8 cellular contexts compared by ENCODE assay signal in genomic region chr6:83057705-83058321, GRCh38. TPM values are rescaled to one million over a fixed set of nuclear protein-coding genes. Genes with fewer than 3 reads are reported as not detected.
A peak's percentile ranks its signal among the peaks of the same experiment; 100 is the strongest.
DNase-seq lines count a peak whose midpoint lies in the region; ATAC-seq and TF ChIP-seq lines count a peak whose summit lies in the region.

No MANE protein-coding gene starts in this region.

- peak; percentile 68 to 87 for TF ChIP-seq CTCF in Caco-2 (IDR thresholded peaks at IDR 0.05; ENCODE audit: insufficient read depth in 1 of 2, low read depth in 1 of 2, low read length in 1 of 2, severe bottlenecking in 1 of 2, unreplicated experiment in 1 of 2)
- TF ChIP-seq CTCF in gastrocnemius medialis (IDR thresholded peaks at IDR 0.05 in 4 of 5, conservative IDR thresholded peaks at IDR 0.05 in 1 of 5) = peak in 3 of 5 experiments; percentile 22 to 51 (median 46)

- H3K27me3 ChIP-seq in Caco-2 (replicated peaks; ENCODE audit: control insufficient read depth, insufficient read depth, low read length) (no peaks in the 10 kb centered on the region), gastrocnemius medialis (no peaks in the 10 kb centered on the region)

- H3K27me3 Mint-ChIP-seq in Caco-2 (ENCODE audit: insufficient read depth, unreplicated experiment) = no peaks in the 10 kb centered on the region
- H3K27me3 Mint-ChIP-seq in activated CD4-positive, alpha-beta memory T cell treated with anti-CD3 and anti-CD28 coated beads for 36 hours = no peaks in the 10 kb centered on the region

- no peak for TF ChIP-seq POLR2A in gastrocnemius medialis (IDR thresholded peaks at IDR 0.05)

- no peaks in the 10 kb centered on the region for H3K9me3 ChIP-seq in Caco-2
- H3K9me3 ChIP-seq in gastrocnemius medialis = no peaks in the 10 kb centered on the region

- in situ Hi-C loops in gastrocnemius medialis (cut with MboI; ENCODE audit: low sequenced_read_pairs in 4 of 4) = loop anchor here (5.0 to 25.0 kb wide), 4 partner anchors 454 to 813 kb away; partner anchors contain the start of genes IBTK (in 1 of the 4) and PRSS35 (in 1 of the 4)

- H3K27ac ChIP-seq in gastrocnemius medialis = no peak overlapping the region

- H3K4me1 ChIP-seq in Caco-2 = no peaks in the 10 kb centered on the region
- no peaks in the 10 kb centered on the region for H3K4me1 ChIP-seq in gastrocnemius medialis

- H3K4me1 Mint-ChIP-seq in Caco-2 (ENCODE audit: low read depth, unreplicated experiment) = no peaks in the 10 kb centered on the region
- H3K4me1 Mint-ChIP-seq in activated CD4-positive, alpha-beta memory T cell treated with anti-CD3 and anti-CD28 coated beads for 36 hours (ENCODE audit: low read depth) = peaks cover 5% of the 10 kb centered on the region

- no peaks in the 10 kb centered on the region; the same call in 1 of the 2 replicates for H3K36me3 ChIP-seq in Caco-2 (ENCODE audit: control insufficient read depth, insufficient read depth, low read length)
- H3K36me3 ChIP-seq in gastrocnemius medialis = no peaks in the 10 kb centered on the region

- no TSS peak for BruUV-seq in Caco-2 (replicated peaks; lab: Mats Ljungman, UMichigan)

- H3K4me3 Mint-ChIP-seq in Caco-2 (ENCODE audit: unreplicated experiment) = no peak overlapping the region
- H3K4me3 Mint-ChIP-seq in activated CD4-positive, alpha-beta memory T cell treated with anti-CD3 and anti-CD28 coated beads for 36 hours = no peak overlapping the region

- POLR2A ChIA-PET in Caco-2 (lab: Charles Lee) = no interaction called here
- POLR2A ChIA-PET in activated CD4-positive, alpha-beta memory T cell treated with anti-CD3 and anti-CD28 coated beads for 36 hours (lab: Charles Lee) = no interaction called here

- ATAC-seq in GM18511 (IDR thresholded peaks at IDR 0.05; ENCODE audit: unreplicated experiment) (peak; percentile 80), HG02884 (IDR thresholded peaks at IDR 0.05; ENCODE audit: unreplicated experiment) (peak; percentile 91), left ventricle myocardium superior (peak; percentile 67), gastrocnemius medialis (no peak)

- peaks cover 26% of the 10 kb centered on the region for H3K36me3 Mint-ChIP-seq in Caco-2 (ENCODE audit: insufficient read depth, unreplicated experiment)
- peaks cover 18% of the 10 kb centered on the region for H3K36me3 Mint-ChIP-seq in activated CD4-positive, alpha-beta memory T cell treated with anti-CD3 and anti-CD28 coated beads for 36 hours

- intact Hi-C loops in Caco-2 (cut with micrococcal nuclease; ENCODE audit: unreplicated experiment) (loop anchor here (1.0 to 10.0 kb wide), 6 partner anchors 141 to 788 kb away; partner anchors contain the start of gene TPBG), left ventricle myocardium superior (cut with micrococcal nuclease) (no loop called here), gastrocnemius medialis (cut with DNase I; ENCODE audit: low total_unique reads) (loop anchor here (5.0 kb wide), 1 partner anchor 806 kb away; no protein-coding TSS in a partner anchor)
- intact Hi-C loops in activated CD4-positive, alpha-beta memory T cell treated with anti-CD3 and anti-CD28 coated beads for 36 hours (cut with micrococcal nuclease) = loop anchor here (10.0 kb wide), 1 partner anchor 693 kb away; the partner anchor contains the start of gene TPBG

- CTCF ChIA-PET in Caco-2 (lab: Charles Lee) = interaction anchor here (0.5 to 0.9 kb wide), 5 partner anchors 10 to 844 kb away, joined by 3 to 5 read pairs (median 3); partner anchors contain the start of gene DOP1A
- CTCF ChIA-PET in activated CD4-positive, alpha-beta memory T cell treated with anti-CD3 and anti-CD28 coated beads for 36 hours (lab: Charles Lee) = interaction anchor here (0.6 to 3.7 kb wide), 6 partner anchors 9 to 804 kb away, joined by 3 to 30 read pairs (median 4); partner anchors contain the start of genes DOP1A and UBE3D

- DNase-seq in Caco-2 = peak in 1 of 2 experiments; percentile 53
- peak; percentile 41 for DNase-seq in NCI-H146 treated with DMSO at 0.1 percent for 48 hours (lab: John Stamatoyannopoulos, UW; ENCODE audit: unreplicated experiment)
- peak; percentile 39 for DNase-seq in activated CD4-positive, alpha-beta memory T cell treated with anti-CD3 and anti-CD28 coated beads for 36 hours
- DNase-seq in left ventricle myocardium superior = no peak
- no peak for DNase-seq in gastrocnemius medialis
- no peak for DNase-seq in cerebellar nuclear complex (lab: John Stamatoyannopoulos, UW)

- H3K4me3 ChIP-seq in Caco-2 (ENCODE audit: low read depth, low read length) (no peak overlapping the region), gastrocnemius medialis (no peak overlapping the region)

- no peak overlapping the region for H3K27ac Mint-ChIP-seq in Caco-2 (ENCODE audit: unreplicated experiment)
- no peak overlapping the region for H3K27ac Mint-ChIP-seq in activated CD4-positive, alpha-beta memory T cell treated with anti-CD3 and anti-CD28 coated beads for 36 hours

- H3K9me3 Mint-ChIP-seq in Caco-2 (ENCODE audit: unreplicated experiment) = no peaks in the 10 kb centered on the region
- H3K9me3 Mint-ChIP-seq in activated CD4-positive, alpha-beta memory T cell treated with anti-CD3 and anti-CD28 coated beads for 36 hours = no peaks in the 10 kb centered on the region

RNA-seq across cellular contexts. Expression of gene UBE3D, which starts 7.8 kb away (rescaled TPM):
- total RNA-seq in Caco-2 (2022) = 10.9 and 11.7 TPM in 2 replicates
- 1 to 10 TPM; 5.2 to 6.3 TPM for total RNA-seq in activated CD4-positive, alpha-beta memory T cell treated with anti-CD3 and anti-CD28 coated beads for 36 hours
- total RNA-seq in left ventricle myocardium superior = 3.0 TPM
- total RNA-seq in gastrocnemius medialis = 1 to 10 TPM in 3 of 4 donors, under 1 TPM in 1; 0.82 to 4.6 (median 3.2) TPM

RNA-seq across cellular contexts. Expression of gene DOP1A, which starts 9.7 kb away (rescaled TPM):
- 14.6 and 16.1 TPM in 2 replicates for total RNA-seq in Caco-2 (2022)
- total RNA-seq in activated CD4-positive, alpha-beta memory T cell treated with anti-CD3 and anti-CD28 coated beads for 36 hours = 1 to 10 TPM; 5.9 to 8.8 TPM
- total RNA-seq in left ventricle myocardium superior = 17.7 TPM
- total RNA-seq in gastrocnemius medialis = 10 to 100 TPM; 12.4 to 30.9 (median 16.2) TPM

Comparison
In these comparisons a context has a peak if more than half of its experiments do, and no peak if none do; other contexts are left out.
1. DNase-seq: peak in NCI-H146 treated with DMSO at 0.1 percent for 48 hours (single experiment) and activated CD4-positive, alpha-beta memory T cell treated with anti-CD3 and anti-CD28 coated beads for 36 hours (single experiment); none in left ventricle myocardium superior (single experiment), gastrocnemius medialis (0 of 2) and cerebellar nuclear complex (0 of 2).
2. ATAC-seq: peak in GM18511 (single experiment), HG02884 (single experiment) and left ventricle myocardium superior (single experiment); none in gastrocnemius medialis (0 of 2).